Comparison of ENCODE assay signal across 10 cellular contexts in the genomic region with DNA sequence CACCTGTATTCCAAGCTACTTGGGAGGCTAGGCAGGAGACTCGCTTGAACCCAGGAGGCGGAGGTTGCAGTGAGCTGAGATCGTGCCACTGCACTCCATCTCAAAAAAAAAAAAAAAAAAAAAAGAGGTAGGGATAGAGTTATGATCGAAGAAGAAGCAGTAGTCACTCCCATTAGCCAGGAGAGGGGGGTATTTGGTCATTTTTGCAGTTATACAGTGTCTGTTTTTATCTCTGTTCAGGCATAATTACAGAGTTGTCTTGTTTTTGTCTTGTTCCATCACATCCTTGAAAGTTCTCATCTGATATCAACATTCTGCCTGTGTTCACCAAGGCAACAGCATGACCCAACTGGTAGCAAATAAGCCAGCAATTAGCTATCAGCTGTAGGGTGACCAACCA.
DNase-seq lines count a peak whose midpoint lies in the region; ATAC-seq and TF ChIP-seq lines count a peak whose summit lies in the region.
"Had no signal": no experiment of that assay in that cellular context is flagged by ENCODE, and none has a peak within 500 bp of the region (broad histone marks: within the 10 kb centered on the region; RNA-seq: fewer than 3 reads in every experiment).

No MANE protein-coding gene starts in this region.

- no peaks in the 10 kb centered on the region; the same call in 1 of the 2 replicates for H3K27me3 ChIP-seq in BJ (ENCODE audit: control insufficient read depth, insufficient read depth, low read length)
- no peaks in the 10 kb centered on the region for H3K27me3 ChIP-seq in thyroid gland
- H3K27me3 ChIP-seq: SJCRH30 had no signal

- H3K4me3 Mint-ChIP-seq in HFFc6 = no peak overlapping the region
- no peak overlapping the region for H3K4me3 Mint-ChIP-seq in naive thymus-derived CD8-positive, alpha-beta T cell

- peaks cover 17 to 21% of the 10 kb centered on the region in 2 donors for H3K4me1 ChIP-seq in thyroid gland

- H3K4me3 ChIP-seq in BJ (ENCODE audit: low read depth, low read length) (no peak overlapping the region), thyroid gland (replicated peaks in 1 of 3) (no peak overlapping the region)
- H3K4me3 ChIP-seq: SJCRH30 had no signal

- H3K4me1 Mint-ChIP-seq in HFFc6 (ENCODE audit: low read depth) = peaks cover 43% of the 10 kb centered on the region
- peaks cover 0 to 6% (median 0%) of the 10 kb centered on the region in 4 donors for H3K4me1 Mint-ChIP-seq in naive thymus-derived CD8-positive, alpha-beta T cell

- H3K27me3 Mint-ChIP-seq in HFFc6 (ENCODE audit: insufficient read depth) = peaks cover 2% of the 10 kb centered on the region; the same call in 1 of the 2 replicates
- peaks cover 5 to 10% (median 7%) of the 10 kb centered on the region in 5 donors for H3K27me3 Mint-ChIP-seq in naive thymus-derived CD8-positive, alpha-beta T cell

- CTCF ChIA-PET in BJ (lab: Yijun Ruan, JAX) = interaction anchor here (0.7 to 1.7 kb wide), 11 partner anchors 8 to 237 kb away, joined by 3 to 7 read pairs (median 3); no protein-coding TSS in a partner anchor

- peak; percentile 52 for ATAC-seq in SK-N-SH treated with all-trans-retinoic acid at 6 μM for 48 hours
- no peak for ATAC-seq in naive thymus-derived CD8-positive, alpha-beta T cell

- no peaks in the 10 kb centered on the region for H3K9me3 ChIP-seq in thyroid gland
- H3K9me3 ChIP-seq: SJCRH30 had no signal

- DNase-seq in BJ (ENCODE audit: low read depth) (no peak), HFFc6 (peak; percentile 46), hepatic stellate cell (ENCODE audit: low spot score) (peak; percentile 23), thyroid gland (no peak), activated gamma-delta T cell (lab: John Stamatoyannopoulos, UW) (no peak)
- no peak for DNase-seq in activated CD4-positive, alpha-beta T cell treated with anti-CD3 and anti-CD28 coated beads for 4 hours
- DNase-seq in naive thymus-derived CD8-positive, alpha-beta T cell = no peak
- DNase-seq: amniotic stem cell had no signal

- TF ChIP-seq CTCF in BJ (IDR thresholded peaks at IDR 0.05; ENCODE audit: insufficient read depth, low read depth, low read length) (peak; percentile 35; the same call in 1 of the 2 replicates), HFFc6 (IDR thresholded peaks at IDR 0.05) (peak; percentile 63), thyroid gland (IDR thresholded peaks at IDR 0.05) (no peak)

- POLR2A ChIA-PET in BJ (lab: Charles Lee) = interaction anchor here (0.6 kb wide), 1 partner anchor 76 kb away, joined by 6 read pairs; no protein-coding TSS in a partner anchor
- POLR2A ChIA-PET in naive thymus-derived CD8-positive, alpha-beta T cell (lab: Charles Lee) = no interaction called here

- H3K27ac ChIP-seq in thyroid gland = no peak overlapping the region
- H3K27ac ChIP-seq: SJCRH30 had no signal

- no peak overlapping the region for H3K27ac Mint-ChIP-seq in HFFc6
- no peak overlapping the region for H3K27ac Mint-ChIP-seq in naive thymus-derived CD8-positive, alpha-beta T cell

- no peaks in the 10 kb centered on the region for H3K36me3 Mint-ChIP-seq in HFFc6 (ENCODE audit: low read depth)
- no peaks in the 10 kb centered on the region for H3K36me3 Mint-ChIP-seq in naive thymus-derived CD8-positive, alpha-beta T cell

- TF ChIP-seq POLR2A in thyroid gland (IDR thresholded peaks at IDR 0.05) = no peak

- H3K9me3 Mint-ChIP-seq in HFFc6 = no peaks in the 10 kb centered on the region
- no peaks in the 10 kb centered on the region for H3K9me3 Mint-ChIP-seq in naive thymus-derived CD8-positive, alpha-beta T cell

- intact Hi-C loops in thyroid gland (cut with DNase I) = no loop called here

- H3K36me3 ChIP-seq in BJ (ENCODE audit: control insufficient read depth, insufficient read depth, low read length) = no peaks in the 10 kb centered on the region
- no peaks in the 10 kb centered on the region for H3K36me3 ChIP-seq in thyroid gland
- H3K36me3 ChIP-seq: SJCRH30 had no signal

- WGBS in thyroid gland, 2 donors = 63 to 76% methylated on average over 4 of the region's 4 CpGs

TF ChIP-seq in SK-N-SH treated with all-trans-retinoic acid at 6 μM for 48 hours, 23 proteins besides CTCF, POLR2A, EP300 and RAD21 (continues in another document):
- no peak for TF ChIP-seq GLIS3 (CRISPR knock-in tag; IDR thresholded peaks at IDR 0.05)
- TF ChIP-seq ZNF565 (CRISPR knock-in tag; conservative IDR thresholded peaks at IDR 0.05; ENCODE audit: low read depth) = no peak
- TF ChIP-seq, protein P1, sequence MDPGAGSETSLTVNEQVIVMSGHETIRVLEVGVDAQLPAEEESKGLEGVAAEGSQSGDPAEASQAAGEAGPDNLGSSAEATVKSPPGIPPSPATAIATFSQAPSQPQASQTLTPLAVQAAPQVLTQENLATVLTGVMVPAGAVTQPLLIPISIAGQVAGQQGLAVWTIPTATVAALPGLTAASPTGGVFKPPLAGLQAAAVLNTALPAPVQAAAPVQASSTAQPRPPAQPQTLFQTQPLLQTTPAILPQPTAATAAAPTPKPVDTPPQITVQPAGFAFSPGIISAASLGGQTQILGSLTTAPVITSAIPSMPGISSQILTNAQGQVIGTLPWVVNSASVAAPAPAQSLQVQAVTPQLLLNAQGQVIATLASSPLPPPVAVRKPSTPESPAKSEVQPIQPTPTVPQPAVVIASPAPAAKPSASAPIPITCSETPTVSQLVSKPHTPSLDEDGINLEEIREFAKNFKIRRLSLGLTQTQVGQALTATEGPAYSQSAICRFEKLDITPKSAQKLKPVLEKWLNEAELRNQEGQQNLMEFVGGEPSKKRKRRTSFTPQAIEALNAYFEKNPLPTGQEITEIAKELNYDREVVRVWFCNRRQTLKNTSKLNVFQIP (CRISPR knock-in tag; IDR thresholded peaks at IDR 0.05; ENCODE audit: borderline replicate concordance, low read depth) = no peak
- TF ChIP-seq BACH2 (CRISPR knock-in tag; IDR thresholded peaks at IDR 0.05; ENCODE audit: borderline replicate concordance) = no peak
- no peak for TF ChIP-seq SNAI2 (CRISPR knock-in tag; IDR thresholded peaks at IDR 0.05)
- TF ChIP-seq TOX (CRISPR knock-in tag; IDR thresholded peaks at IDR 0.05; ENCODE audit: borderline replicate concordance) = no peak
- TF ChIP-seq, protein P2, sequence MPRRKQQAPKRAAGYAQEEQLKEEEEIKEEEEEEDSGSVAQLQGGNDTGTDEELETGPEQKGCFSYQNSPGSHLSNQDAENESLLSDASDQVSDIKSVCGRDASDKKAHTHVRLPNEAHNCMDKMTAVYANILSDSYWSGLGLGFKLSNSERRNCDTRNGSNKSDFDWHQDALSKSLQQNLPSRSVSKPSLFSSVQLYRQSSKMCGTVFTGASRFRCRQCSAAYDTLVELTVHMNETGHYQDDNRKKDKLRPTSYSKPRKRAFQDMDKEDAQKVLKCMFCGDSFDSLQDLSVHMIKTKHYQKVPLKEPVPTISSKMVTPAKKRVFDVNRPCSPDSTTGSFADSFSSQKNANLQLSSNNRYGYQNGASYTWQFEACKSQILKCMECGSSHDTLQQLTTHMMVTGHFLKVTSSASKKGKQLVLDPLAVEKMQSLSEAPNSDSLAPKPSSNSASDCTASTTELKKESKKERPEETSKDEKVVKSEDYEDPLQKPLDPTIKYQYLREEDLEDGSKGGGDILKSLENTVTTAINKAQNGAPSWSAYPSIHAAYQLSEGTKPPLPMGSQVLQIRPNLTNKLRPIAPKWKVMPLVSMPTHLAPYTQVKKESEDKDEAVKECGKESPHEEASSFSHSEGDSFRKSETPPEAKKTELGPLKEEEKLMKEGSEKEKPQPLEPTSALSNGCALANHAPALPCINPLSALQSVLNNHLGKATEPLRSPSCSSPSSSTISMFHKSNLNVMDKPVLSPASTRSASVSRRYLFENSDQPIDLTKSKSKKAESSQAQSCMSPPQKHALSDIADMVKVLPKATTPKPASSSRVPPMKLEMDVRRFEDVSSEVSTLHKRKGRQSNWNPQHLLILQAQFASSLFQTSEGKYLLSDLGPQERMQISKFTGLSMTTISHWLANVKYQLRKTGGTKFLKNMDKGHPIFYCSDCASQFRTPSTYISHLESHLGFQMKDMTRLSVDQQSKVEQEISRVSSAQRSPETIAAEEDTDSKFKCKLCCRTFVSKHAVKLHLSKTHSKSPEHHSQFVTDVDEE (CRISPR knock-in tag; IDR thresholded peaks at IDR 0.05) = no peak
- TF ChIP-seq RARB (CRISPR knock-in tag; IDR thresholded peaks at IDR 0.05) = no peak
- TF ChIP-seq ARNTL (CRISPR knock-in tag; IDR thresholded peaks at IDR 0.05; ENCODE audit: borderline replicate concordance, low read depth) = no peak
- TF ChIP-seq PPARA (CRISPR knock-in tag; IDR thresholded peaks at IDR 0.05; ENCODE audit: borderline replicate concordance) = no peak
- TF ChIP-seq, protein P3, sequence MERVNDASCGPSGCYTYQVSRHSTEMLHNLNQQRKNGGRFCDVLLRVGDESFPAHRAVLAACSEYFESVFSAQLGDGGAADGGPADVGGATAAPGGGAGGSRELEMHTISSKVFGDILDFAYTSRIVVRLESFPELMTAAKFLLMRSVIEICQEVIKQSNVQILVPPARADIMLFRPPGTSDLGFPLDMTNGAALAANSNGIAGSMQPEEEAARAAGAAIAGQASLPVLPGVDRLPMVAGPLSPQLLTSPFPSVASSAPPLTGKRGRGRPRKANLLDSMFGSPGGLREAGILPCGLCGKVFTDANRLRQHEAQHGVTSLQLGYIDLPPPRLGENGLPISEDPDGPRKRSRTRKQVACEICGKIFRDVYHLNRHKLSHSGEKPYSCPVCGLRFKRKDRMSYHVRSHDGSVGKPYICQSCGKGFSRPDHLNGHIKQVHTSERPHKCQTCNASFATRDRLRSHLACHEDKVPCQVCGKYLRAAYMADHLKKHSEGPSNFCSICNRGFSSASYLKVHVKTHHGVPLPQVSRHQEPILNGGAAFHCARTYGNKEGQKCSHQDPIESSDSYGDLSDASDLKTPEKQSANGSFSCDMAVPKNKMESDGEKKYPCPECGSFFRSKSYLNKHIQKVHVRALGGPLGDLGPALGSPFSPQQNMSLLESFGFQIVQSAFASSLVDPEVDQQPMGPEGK (CRISPR knock-in tag; IDR thresholded peaks at IDR 0.05; ENCODE audit: borderline replicate concordance) = no peak
- no peak for TF ChIP-seq ZFP30 (CRISPR knock-in tag; IDR thresholded peaks at IDR 0.05)
- no peak for TF ChIP-seq ZNF8 (CRISPR knock-in tag; IDR thresholded peaks at IDR 0.05)
- no peak for TF ChIP-seq ESRRG (CRISPR knock-in tag; IDR thresholded peaks at IDR 0.05)
- TF ChIP-seq ISL1 (CRISPR knock-in tag; IDR thresholded peaks at IDR 0.05) = no peak
- no peak for TF ChIP-seq TCF4 (CRISPR knock-in tag; IDR thresholded peaks at IDR 0.05; ENCODE audit: borderline replicate concordance)

Comparison
In these comparisons a context has a peak if more than half of its experiments do, and no peak if none do; other contexts are left out.
1. DNase-seq: peak in HFFc6 (single experiment) and hepatic stellate cell (single experiment); none in BJ (single experiment), thyroid gland (0 of 2), activated gamma-delta T cell (single experiment), activated CD4-positive, alpha-beta T cell treated with anti-CD3 and anti-CD28 coated beads for 4 hours (0 of 2) and naive thymus-derived CD8-positive, alpha-beta T cell (0 of 10).
2. CTCF ChIP-seq: peak in BJ (single experiment) and HFFc6 (single experiment); none in thyroid gland (0 of 6).